ENCODE assay signal across 19 cellular contexts in the genomic region with DNA sequence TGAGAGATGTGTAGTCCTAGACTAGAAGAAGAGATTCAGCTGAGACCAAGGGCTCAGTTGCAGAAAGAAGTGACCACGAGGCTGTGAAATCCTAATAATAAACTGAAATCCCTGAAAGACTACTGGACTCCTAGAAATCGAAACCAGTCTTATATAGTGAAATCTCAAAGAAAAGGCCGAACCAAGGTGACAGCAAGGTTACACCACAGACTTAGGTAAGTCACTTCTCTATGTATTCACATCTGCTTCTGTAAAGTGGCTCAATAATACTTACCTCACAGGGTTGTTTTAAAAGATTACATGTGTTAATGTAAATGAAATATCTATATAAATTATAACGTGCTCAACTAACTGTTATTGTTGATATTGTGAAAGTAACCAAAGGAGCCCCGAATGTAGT.
A peak's percentile ranks its signal among the peaks of the same experiment; 100 is the strongest.
DNase-seq lines count a peak whose midpoint lies in the region; ATAC-seq, FAIRE-seq and TF ChIP-seq lines count a peak whose summit lies in the region.
"Had no signal": no experiment of that assay in that cellular context is flagged by ENCODE, and none has a peak within 500 bp of the region (broad histone marks: within the 10 kb centered on the region; RNA-seq: fewer than 3 reads in every experiment).

No MANE protein-coding gene starts in this region.

- no peaks in the 10 kb centered on the region for H3K9me3 ChIP-seq in AG04450 (ENCODE audit: control insufficient read depth, insufficient read depth, low read length)
- H3K9me3 ChIP-seq in neural progenitor cell (ENCODE audit: low read depth) = no peaks in the 10 kb centered on the region
- H3K9me3 ChIP-seq in HepG2 (ENCODE audit: low read length) = no peaks in the 10 kb centered on the region
- H3K9me3 ChIP-seq: BE2C, SJCRH30 had no signal

- H3K36me3 ChIP-seq in brain microvascular endothelial cell (replicated peaks) (no peaks in the 10 kb centered on the region), neural progenitor cell (no peaks in the 10 kb centered on the region), HepG2 (replicated peaks in 1 of 2; ENCODE audit: control insufficient read depth in 1 of 2, insufficient read depth in 2 of 2, low read length in 2 of 2) (no peaks in the 10 kb centered on the region)
- H3K36me3 ChIP-seq: BE2C, SJCRH30 had no signal

- no peak for FAIRE-seq in HepG2 (lab: Jason Lieb, UNC)
- FAIRE-seq: RCC 7860 had no signal

- no peak overlapping the region for H3K4me3 Mint-ChIP-seq in neural progenitor cell

- no peaks in the 10 kb centered on the region for H3K4me1 ChIP-seq in neural progenitor cell
- H3K4me1 ChIP-seq in HepG2 (ENCODE audit: insufficient read depth, low read length) = no peaks in the 10 kb centered on the region
- H3K4me1 ChIP-seq: BE2C, SJCRH30 had no signal

- no peaks in the 10 kb centered on the region for H3K79me2 ChIP-seq in neural progenitor cell (ENCODE audit: low read depth)
- no peaks in the 10 kb centered on the region for H3K79me2 ChIP-seq in HepG2 (ENCODE audit: insufficient read depth, low read length)

- H3K9ac ChIP-seq in neural progenitor cell (no peak overlapping the region), HepG2 (ENCODE audit: insufficient read depth, low read depth, low read length) (no peak overlapping the region)
- H3K9ac ChIP-seq: GM23248 had no signal

- TF ChIP-seq RAD21 in HepG2 (CRISPR knock-in tag; IDR thresholded peaks at IDR 0.05) = no peak

- CTCF ChIA-PET in AG04450 (lab: Charles Lee) (interaction anchor here (1.2 kb wide), 1 partner anchor 261 kb away, joined by 5 read pairs; no protein-coding TSS in a partner anchor), HepG2 (lab: Yijun Ruan, JAX; ENCODE audit: low intra/inter-chr PET ratio, low total read pairs) (no interaction called here)

- no peaks in the 10 kb centered on the region for H3K9me3 Mint-ChIP-seq in neural progenitor cell

- TF ChIP-seq CTCF in AG04450 (IDR thresholded peaks at IDR 0.05; ENCODE audit: low read depth, low read length) (no peak), brain microvascular endothelial cell (IDR thresholded peaks at IDR 0.05; ENCODE audit: low read depth, low read length, missing control alignments) (no peak), neural progenitor cell (IDR thresholded peaks at IDR 0.05) (no peak), HepG2 (CRISPR knock-in tag; IDR thresholded peaks at IDR 0.05) (no peak)

- intact Hi-C loops in HepG2 (cut with micrococcal nuclease; ENCODE audit: unreplicated experiment) = no loop called here

- H3F3A ChIP-seq in neural progenitor cell (ENCODE audit: low read depth) = no peaks in the 10 kb centered on the region

- H3K36me3 Mint-ChIP-seq in neural progenitor cell = no peaks in the 10 kb centered on the region

- in situ Hi-C loops in brain microvascular endothelial cell (cut with HindIII; ENCODE audit: low pct_ligation_motif_present, low sequenced_read_pairs) (no loop called here), HepG2 (cut with HindIII; ENCODE audit: extremely low pct_ligation_motif_present, low pct_unique_long_range_greater_than_20kb) (no loop called here)

- TF ChIP-seq EP300 in HepG2 (IDR thresholded peaks at IDR 0.05; ENCODE audit: low read depth in 2 of 2, low read length in 2 of 2) (no peak), HepG2 (CRISPR knock-in tag; IDR thresholded peaks at IDR 0.05; ENCODE audit: borderline replicate concordance) (no peak)

- ATAC-seq in HG02938 (IDR thresholded peaks at IDR 0.05; ENCODE audit: unreplicated experiment) = peak; percentile 57
- no peak for ATAC-seq in HepG2
- ATAC-seq: HCT116 had no signal

- DNase-seq in AG04450 (ENCODE audit: low read depth, low spot score) (no peak), brain microvascular endothelial cell (no peak), neural progenitor cell (ENCODE audit: low spot score) (no peak), HuH-7.5 (ENCODE audit: low spot score) (no peak), HepG2 (ENCODE audit: low spot score) (no peak), kidney glomerular epithelial cell (lab: John Stamatoyannopoulos, UW) (no peak)
- DNase-seq: BE2C, DMS79, KBM-7, NCI-H1105, NCI-H2081, NCI-H2171 treated with DMSO at 0.1 percent for 48 hours, NCI-H524 treated with DMSO at 0.1 percent for 48 hours, NCI-H82, SJCRH30 had no signal

- H3K4me1 Mint-ChIP-seq in neural progenitor cell = no peaks in the 10 kb centered on the region

- H4K20me1 ChIP-seq in neural progenitor cell (ENCODE audit: low read depth) = no peaks in the 10 kb centered on the region
- H4K20me1 ChIP-seq in HepG2 (ENCODE audit: insufficient read depth, low read length) = no peaks in the 10 kb centered on the region

- H3K27ac Mint-ChIP-seq in neural progenitor cell = no peak overlapping the region

- no peak overlapping the region for H3K4me3 ChIP-seq in AG04450 (ENCODE audit: low read depth, low read length)
- no peak overlapping the region for H3K4me3 ChIP-seq in brain microvascular endothelial cell (ENCODE audit: low read depth, low read length)
- no peak overlapping the region for H3K4me3 ChIP-seq in neural progenitor cell
- H3K4me3 ChIP-seq in HepG2 (replicated peaks in 1 of 3; ENCODE audit: insufficient read depth in 1 of 3, low read depth in 2 of 3, low read length in 3 of 3) = no peak overlapping the region
- H3K4me3 ChIP-seq: GM23248, SJCRH30 had no signal

- POLR2A ChIA-PET in AG04450 (lab: Yijun Ruan, JAX) = no interaction called here
- POLR2A ChIA-PET in HepG2 (lab: Yijun Ruan, JAX) = no interaction called here

- H3K27ac ChIP-seq in AG04450 (ENCODE audit: low read depth, low read length) (peak overlapping the region; percentile 25), brain microvascular endothelial cell (peak overlapping the region; percentile 0), neural progenitor cell (no peak overlapping the region), HepG2 (ENCODE audit: extremely low read length, insufficient read depth, low read length) (no peak overlapping the region)
- H3K27ac ChIP-seq: GM23248, SJCRH30 had no signal

- H2AFZ ChIP-seq in neural progenitor cell (replicated peaks) (peak overlapping the region; percentile 65), HepG2 (ENCODE audit: low read length) (no peak overlapping the region)
- H2AFZ ChIP-seq: GM23248 had no signal

- no peak for TF ChIP-seq POLR2A in HepG2 (IDR thresholded peaks at IDR 0.05; ENCODE audit: insufficient read depth in 1 of 2, low read depth in 2 of 2, low read length in 2 of 2)

- no peaks in the 10 kb centered on the region for H3K27me3 Mint-ChIP-seq in neural progenitor cell (ENCODE audit: insufficient read depth, low read depth)

- 4% methylated on average over 5 of the region's 5 CpGs for WGBS in HepG2 (ENCODE audit: low lambda C conversion rate)

- no TSS peak for BruUV-seq in HepG2 (replicated peaks; lab: Mats Ljungman, UMichigan)

- no peaks in the 10 kb centered on the region for H3K27me3 ChIP-seq in AG04450 (ENCODE audit: control insufficient read depth, insufficient read depth, low read length)
- H3K27me3 ChIP-seq in brain microvascular endothelial cell (replicated peaks) = no peaks in the 10 kb centered on the region
- H3K27me3 ChIP-seq in neural progenitor cell = no peaks in the 10 kb centered on the region
- H3K27me3 ChIP-seq in HepG2 (ENCODE audit: control insufficient read depth in 1 of 2, insufficient read depth in 2 of 2, low read length in 2 of 2) = no peaks in the 10 kb centered on the region
- H3K27me3 ChIP-seq: BE2C, SJCRH30 had no signal

- H3K4me2 ChIP-seq in neural progenitor cell = no peak overlapping the region
- no peak overlapping the region for H3K4me2 ChIP-seq in HepG2 (ENCODE audit: low read depth, low read length)

TF ChIP-seq in HepG2, 621 proteins besides CTCF, POLR2A, EP300 and RAD21:
- TF ChIP-seq SNAPC2 (CRISPR knock-in tag; IDR thresholded peaks at IDR 0.05) = no peak
- no peak for TF ChIP-seq ZNF570 (CRISPR knock-in tag; IDR thresholded peaks at IDR 0.05; ENCODE audit: borderline replicate concordance)
- no peak for TF ChIP-seq EEA1 (CRISPR knock-in tag; IDR thresholded peaks at IDR 0.05; ENCODE audit: borderline replicate concordance)
- TF ChIP-seq HOXA3 (CRISPR knock-in tag; IDR thresholded peaks at IDR 0.05) = no peak
- no peak for TF ChIP-seq EZH2 (conservative IDR thresholded peaks at IDR 0.05; ENCODE audit: low read depth, low read length)
- no peak for TF ChIP-seq FIP1L1 (IDR thresholded peaks at IDR 0.05; ENCODE audit: borderline replicate concordance, insufficient read depth, low read depth, low read length)
- TF ChIP-seq, protein P1, sequence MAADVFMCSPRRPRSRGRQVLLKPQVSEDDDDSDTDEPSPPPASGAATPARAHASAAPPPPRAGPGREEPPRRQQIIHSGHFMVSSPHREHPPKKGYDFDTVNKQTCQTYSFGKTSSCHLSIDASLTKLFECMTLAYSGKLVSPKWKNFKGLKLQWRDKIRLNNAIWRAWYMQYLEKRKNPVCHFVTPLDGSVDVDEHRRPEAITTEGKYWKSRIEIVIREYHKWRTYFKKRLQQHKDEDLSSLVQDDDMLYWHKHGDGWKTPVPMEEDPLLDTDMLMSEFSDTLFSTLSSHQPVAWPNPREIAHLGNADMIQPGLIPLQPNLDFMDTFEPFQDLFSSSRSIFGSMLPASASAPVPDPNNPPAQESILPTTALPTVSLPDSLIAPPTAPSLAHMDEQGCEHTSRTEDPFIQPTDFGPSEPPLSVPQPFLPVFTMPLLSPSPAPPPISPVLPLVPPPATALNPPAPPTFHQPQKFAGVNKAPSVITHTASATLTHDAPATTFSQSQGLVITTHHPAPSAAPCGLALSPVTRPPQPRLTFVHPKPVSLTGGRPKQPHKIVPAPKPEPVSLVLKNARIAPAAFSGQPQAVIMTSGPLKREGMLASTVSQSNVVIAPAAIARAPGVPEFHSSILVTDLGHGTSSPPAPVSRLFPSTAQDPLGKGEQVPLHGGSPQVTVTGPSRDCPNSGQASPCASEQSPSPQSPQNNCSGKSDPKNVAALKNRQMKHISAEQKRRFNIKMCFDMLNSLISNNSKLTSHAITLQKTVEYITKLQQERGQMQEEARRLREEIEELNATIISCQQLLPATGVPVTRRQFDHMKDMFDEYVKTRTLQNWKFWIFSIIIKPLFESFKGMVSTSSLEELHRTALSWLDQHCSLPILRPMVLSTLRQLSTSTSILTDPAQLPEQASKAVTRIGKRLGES (CRISPR knock-in tag; IDR thresholded peaks at IDR 0.05; ENCODE audit: borderline replicate concordance) = no peak
TF ChIP-seq in HepG2: peak in this region for 0.

Comparison
In these comparisons a context has a peak if more than half of its experiments do, and no peak if none do; other contexts are left out.
1. H3K27ac ChIP-seq: peak in AG04450 (single experiment) and brain microvascular endothelial cell (single experiment); none in neural progenitor cell (single experiment) and HepG2 (single experiment).